9 cellular contexts compared by ENCODE assay signal in genomic region chr1:161305872-161306519, GRCh38. TPM values are rescaled to one million over a fixed set of nuclear protein-coding genes. Genes with fewer than 3 reads are reported as not detected.
A peak's percentile ranks its signal among the peaks of the same experiment; 100 is the strongest.
DNase-seq lines count a peak whose midpoint lies in the region; ATAC-seq and TF ChIP-seq lines count a peak whose summit lies in the region.
"Had no signal": no experiment of that assay in that cellular context is flagged by ENCODE, and none has a peak within 500 bp of the region (broad histone marks: within the 10 kb centered on the region; RNA-seq: fewer than 3 reads in every experiment).

No MANE protein-coding gene starts in this region.

- H3K79me2 ChIP-seq in osteoblast (ENCODE audit: insufficient read depth, low read length): peaks cover 10% of the 10 kb centered on the region

- peak; percentile 74 to 75 for DNase-seq in breast epithelium (ENCODE audit: low spot score in 2 of 2)
- no peak for DNase-seq in MCF 10A (ENCODE audit: unreplicated experiment)
- DNase-seq in RPMI8226: peak; percentile 40
- peak; percentile 86 for DNase-seq in activated naive CD4-positive, alpha-beta T cell treated with Interleukin-2 at 50 U/mL for 16 hours
- peak; percentile 92 for DNase-seq in Right ventricle myocardium inferior (ENCODE audit: missing footprints)
- DNase-seq in osteoblast (ENCODE audit: insufficient read length, low spot score, missing footprints): peak; percentile 80
- peak; percentile 81 for DNase-seq in testis

- whole genome bisulfite sequencing in testis, 2 donors: 3 to 6% methylated on average over 19 to 30 of the region's 30 CpGs

- H3K36me3 Mint-ChIP-seq in MCF 10A (ENCODE audit: insufficient read depth, unreplicated experiment): no peaks in the 10 kb centered on the region

- H2AFZ ChIP-seq in osteoblast (ENCODE audit: low read length): peak overlapping the region; percentile 95

- no peaks in the 10 kb centered on the region for H3K9me3 ChIP-seq in breast epithelium
- no peaks in the 10 kb centered on the region for H3K9me3 ChIP-seq in osteoblast (ENCODE audit: low read depth, low read length)
- no peaks in the 10 kb centered on the region for H3K9me3 ChIP-seq in testis
- H3K9me3 ChIP-seq: A549 had no signal

- H3K36me3 ChIP-seq in breast epithelium (no peaks in the 10 kb centered on the region), osteoblast (ENCODE audit: insufficient read depth, low read length) (no peaks in the 10 kb centered on the region), testis (ENCODE audit: low read depth, missing control alignments) (no peaks in the 10 kb centered on the region)

- H3K4me3 Mint-ChIP-seq in MCF 10A (ENCODE audit: unreplicated experiment): no peak overlapping the region

- H3K27ac ChIP-seq in breast epithelium (peak overlapping the region; percentile 69 to 80), osteoblast (ENCODE audit: low read depth, low read length) (no peak overlapping the region), testis (peak overlapping the region in 1 of 2 donors; percentile 25)
- H3K27ac ChIP-seq: A549 had no signal

- H3K4me2 ChIP-seq in osteoblast (ENCODE audit: insufficient read depth, low read length): peak overlapping the region; percentile 87
- H3K4me2 ChIP-seq: A549 had no signal

- H3K27me3 ChIP-seq in breast epithelium (no peaks in the 10 kb centered on the region), osteoblast (ENCODE audit: insufficient read depth, low read length) (no peaks in the 10 kb centered on the region), testis (no peaks in the 10 kb centered on the region)

- H3K4me1 ChIP-seq in breast epithelium (peaks cover 2 to 6% of the 10 kb centered on the region in 2 donors), osteoblast (ENCODE audit: insufficient read depth, low read length) (peaks cover 29% of the 10 kb centered on the region), testis (peaks cover 34% of the 10 kb centered on the region)

- H3K27me3 Mint-ChIP-seq in MCF 10A (ENCODE audit: insufficient read depth, unreplicated experiment): no peaks in the 10 kb centered on the region

- no peaks in the 10 kb centered on the region for H4K20me1 ChIP-seq in osteoblast (ENCODE audit: insufficient read depth, low read length)

- POLR2A ChIA-PET in MCF 10A (lab: Yijun Ruan, JAX): interaction anchor here (2.1 kb wide), 1 partner anchor 9 kb away, joined by 9 read pairs; the partner anchor contains the start of gene SDHC

- H3K4me3 ChIP-seq in breast epithelium (peak overlapping the region; percentile 57 to 88 (median 82)), osteoblast (ENCODE audit: insufficient read depth, low read length) (peak overlapping the region; percentile 84), testis (peak overlapping the region; percentile 60 to 61)
- H3K4me3 ChIP-seq: A549 had no signal

- intact Hi-C loops in breast epithelium (cut with DNase I; ENCODE audit: low total_unique reads) (loop anchor here (10.0 kb wide), 1 partner anchor 69 kb away; no protein-coding TSS in a partner anchor), MCF 10A (cut with micrococcal nuclease) (no loop called here), Right ventricle myocardium inferior (cut with DNase I) (no loop called here), testis (cut with DNase I; ENCODE audit: low total_unique reads) (no loop called here)

- no TSS peak for BruUV-seq in MCF 10A (replicated peaks; lab: Mats Ljungman, UMichigan)

- TF ChIP-seq CTCF in breast epithelium (IDR thresholded peaks at IDR 0.05): no peak
- no peak for TF ChIP-seq CTCF in MCF 10A (IDR thresholded peaks at IDR 0.05; ENCODE audit: unreplicated experiment)
- TF ChIP-seq CTCF in osteoblast (IDR thresholded peaks at IDR 0.05; ENCODE audit: extremely low read depth, low read depth, low read length): peak; percentile 31
- TF ChIP-seq CTCF in testis (IDR thresholded peaks at IDR 0.05): peak in 1 of 3 experiments; percentile 2

- CTCF ChIA-PET in MCF 10A (lab: Yijun Ruan, JAX): interaction anchor here (0.6 to 7.7 kb wide), 5 partner anchors 13 to 1236 kb away, joined by 3 to 89 read pairs (median 6); partner anchors contain the start of gene TOMM40L

- TF ChIP-seq POLR2A in breast epithelium (IDR thresholded peaks at IDR 0.05) (no peak), testis (IDR thresholded peaks at IDR 0.05) (no peak)

- peaks cover 12% of the 10 kb centered on the region for H3K4me1 Mint-ChIP-seq in MCF 10A (ENCODE audit: insufficient read depth, unreplicated experiment)

- H3K27ac Mint-ChIP-seq in MCF 10A (ENCODE audit: low read depth, unreplicated experiment): no peak overlapping the region

- ATAC-seq in HG03565 (IDR thresholded peaks at IDR 0.05; ENCODE audit: unreplicated experiment) (peak; percentile 56), Right ventricle myocardium inferior (peak; percentile 90)
- ATAC-seq: A549 had no signal

- H3K9me3 Mint-ChIP-seq in MCF 10A (ENCODE audit: unreplicated experiment): no peaks in the 10 kb centered on the region

RNA-seq across cellular contexts. Expression of gene MPZ, which starts 3.8 kb away (rescaled TPM):
- total RNA-seq in breast epithelium: 1 to 10 TPM; 1.3 to 3.6 (median 3.2) TPM
- total RNA-seq in MCF 10A (2022): 0.29 and 0.37 TPM in 2 replicates
- 4.4 TPM for total RNA-seq in Right ventricle myocardium inferior
- 0.88 and 2.2 TPM in 2 replicates for total RNA-seq in osteoblast
- total RNA-seq in testis: 1 to 10 TPM; 2.3 to 4.2 TPM
- 4.7 TPM for polyA plus RNA-seq in testis (ENCODE audit: insufficient read depth, low read depth, low replicate concordance)

RNA-seq across cellular contexts. Expression of gene SDHC, which starts 8.2 kb away (rescaled TPM):
- total RNA-seq in breast epithelium: 10 to 100 TPM; 18.0 to 42.4 (median 23.9) TPM
- 204 and 224 TPM in 2 replicates for total RNA-seq in MCF 10A (2022)
- 407 TPM for total RNA-seq in Right ventricle myocardium inferior
- total RNA-seq in osteoblast: 20.3 and 26.5 TPM in 2 replicates
- 10 to 100 TPM; 55.3 to 84.2 TPM for total RNA-seq in testis
- polyA plus RNA-seq in testis (ENCODE audit: insufficient read depth, low read depth, low replicate concordance): 188 TPM

RNA-seq across cellular contexts. Expression of gene PCP4L1, which starts 47.5 kb away (rescaled TPM):
- total RNA-seq in breast epithelium: 1 to 10 TPM in 1 of 3 donors, under 1 TPM in 2; 0.32 to 2.0 (median 0.73) TPM
- total RNA-seq in MCF 10A (2022): not detected in 2 replicates
- 0.60 TPM for total RNA-seq in Right ventricle myocardium inferior
- total RNA-seq in osteoblast: not detected in 2 replicates
- 1 to 10 TPM in 1 of 2 donors, under 1 TPM in 1; 0.79 to 3.0 TPM for total RNA-seq in testis
- polyA plus RNA-seq in testis (ENCODE audit: insufficient read depth, low read depth, low replicate concordance): 4.3 TPM
- polyA plus RNA-seq: A549 had no signal
